16 cellular contexts compared by ENCODE assay signal in the genomic region with DNA sequence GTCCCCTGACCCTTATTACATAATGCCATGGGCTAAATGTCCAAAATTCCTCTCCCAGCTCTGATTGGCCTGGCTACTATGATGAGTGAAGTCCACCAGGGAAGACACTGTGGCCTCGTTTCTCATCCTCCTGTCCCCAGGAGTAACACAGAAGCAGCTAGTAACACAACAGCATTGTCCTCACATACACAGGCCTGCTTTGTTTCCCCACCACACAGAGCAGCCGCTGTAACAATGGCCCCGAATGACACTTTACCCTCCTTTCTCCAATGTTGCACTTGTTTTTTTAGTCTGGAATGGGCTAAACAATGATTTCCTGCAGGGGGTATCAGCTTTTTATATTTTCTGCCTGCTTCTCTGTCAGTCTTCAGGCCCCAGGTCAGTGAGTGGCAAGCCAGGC. TPM values are rescaled to one million over a fixed set of nuclear protein-coding genes. Genes with fewer than 3 reads are reported as not detected.
DNase-seq lines count a peak whose midpoint lies in the region; ATAC-seq and TF ChIP-seq lines count a peak whose summit lies in the region.
"Had no signal": no experiment of that assay in that cellular context is flagged by ENCODE, and none has a peak within 500 bp of the region (broad histone marks: within the 10 kb centered on the region; RNA-seq: fewer than 3 reads in every experiment).

A gene with protein sequence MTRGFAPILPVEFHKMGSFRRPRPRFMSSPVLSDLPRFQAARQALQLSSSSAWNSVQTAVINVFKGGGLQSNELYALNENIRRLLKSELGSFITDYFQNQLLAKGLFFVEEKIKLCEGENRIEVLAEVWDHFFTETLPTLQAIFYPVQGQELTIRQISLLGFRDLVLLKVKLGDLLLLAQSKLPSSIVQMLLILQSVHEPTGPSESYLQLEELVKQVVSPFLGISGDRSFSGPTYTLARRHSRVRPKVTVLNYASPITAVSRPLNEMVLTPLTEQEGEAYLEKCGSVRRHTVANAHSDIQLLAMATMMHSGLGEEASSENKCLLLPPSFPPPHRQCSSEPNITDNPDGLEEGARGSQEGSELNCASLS (plus strand): TSS at position 363 of the 400 bp plus-strand sequence. CDS start 104,834 bp downstream, outside the sequence.

- POLR2A ChIA-PET in activated CD4-positive, alpha-beta T cell treated with anti-CD3 and anti-CD28 coated beads for 36 hours (lab: Charles Lee): no interaction called here
- POLR2A ChIA-PET in RWPE1 (lab: Yijun Ruan, JAX; ENCODE audit: low non-redundant PET): no interaction called here

- H3K27ac Mint-ChIP-seq in activated CD4-positive, alpha-beta T cell treated with anti-CD3 and anti-CD28 coated beads for 36 hours: no peak within 1 kb of the TSS
- no peak within 1 kb of the TSS for H3K27ac Mint-ChIP-seq in stimulated activated memory B cell treated with anti-CD40 and anti-IgM and Interleukin-4, amounts not matched to agents 10 μg/mL and 1 μg/mL and 100 μg/mL, for 72 hours
- H3K27ac Mint-ChIP-seq: activated B cell treated with CpG ODN at 0.5 μM for 24 hours; dendritic cell treated with granulocyte-macrophage colony-stimulating factor and Interleukin-4, amounts not matched to agents 40 ng/mL and 50 ng/mL, for 4 days had no signal

- peaks cover 7% of the 10 kb centered on the region for H3K4me1 Mint-ChIP-seq in activated CD4-positive, alpha-beta T cell treated with anti-CD3 and anti-CD28 coated beads for 36 hours
- H3K4me1 Mint-ChIP-seq in stimulated activated memory B cell treated with anti-CD40 and anti-IgM and Interleukin-4, amounts not matched to agents 10 μg/mL and 1 μg/mL and 100 μg/mL, for 72 hours: peaks cover 6% of the 10 kb centered on the region
- H3K4me1 Mint-ChIP-seq: activated B cell treated with CpG ODN at 0.5 μM for 24 hours had no signal

- no peaks in the 10 kb centered on the region for H3K36me3 ChIP-seq in mucosa of rectum (ENCODE audit: control insufficient read depth in 2 of 2, insufficient read depth in 2 of 2, low read length in 2 of 2)
- no peaks in the 10 kb centered on the region for H3K36me3 ChIP-seq in upper lobe of right lung
- H3K36me3 ChIP-seq: gastrocnemius medialis, MG63 had no signal

- H3K27ac ChIP-seq in mucosa of rectum (ENCODE audit: low read depth in 2 of 2, low read length in 2 of 2) (peak within 1 kb of the TSS; percentile 20 to 62), upper lobe of right lung (no peak within 1 kb of the TSS), RWPE1 (no peak within 1 kb of the TSS)
- H3K27ac ChIP-seq: gastrocnemius medialis had no signal

- no peak for TF ChIP-seq CTCF in upper lobe of right lung (IDR thresholded peaks at IDR 0.05)
- no peak for TF ChIP-seq CTCF in RWPE1 (conservative IDR thresholded peaks at IDR 0.05; ENCODE audit: low read depth)

- no peak within 1 kb of the TSS for H3K4me3 Mint-ChIP-seq in activated CD4-positive, alpha-beta T cell treated with anti-CD3 and anti-CD28 coated beads for 36 hours
- no peak within 1 kb of the TSS for H3K4me3 Mint-ChIP-seq in stimulated activated memory B cell treated with anti-CD40 and anti-IgM and Interleukin-4, amounts not matched to agents 10 μg/mL and 1 μg/mL and 100 μg/mL, for 72 hours
- H3K4me3 Mint-ChIP-seq: activated B cell treated with CpG ODN at 0.5 μM for 24 hours; dendritic cell treated with granulocyte-macrophage colony-stimulating factor and Interleukin-4, amounts not matched to agents 40 ng/mL and 50 ng/mL, for 4 days had no signal

- H3K4me3 ChIP-seq in mucosa of rectum (ENCODE audit: low read length in 2 of 2) (no peak within 1 kb of the TSS), upper lobe of right lung (no peak within 1 kb of the TSS)
- H3K4me3 ChIP-seq: gastrocnemius medialis, MG63 had no signal

- no peaks in the 10 kb centered on the region for H3K27me3 ChIP-seq in mucosa of rectum (ENCODE audit: control insufficient read depth in 2 of 2, insufficient read depth in 2 of 2, low read length in 2 of 2)
- no peaks in the 10 kb centered on the region for H3K27me3 ChIP-seq in upper lobe of right lung
- H3K27me3 ChIP-seq: gastrocnemius medialis, MG63 had no signal

- intact Hi-C loops in activated CD4-positive, alpha-beta T cell treated with anti-CD3 and anti-CD28 coated beads for 36 hours (cut with DNase I, micrococcal nuclease): no loop called here
- intact Hi-C loops in upper lobe of right lung (cut with DNase I): loop anchor here (10.0 kb wide), 1 partner anchor 179 kb away; no protein-coding TSS in a partner anchor

- H3K4me1 ChIP-seq in mucosa of rectum (ENCODE audit: control insufficient read depth in 2 of 2, insufficient read depth in 2 of 2, low read length in 2 of 2) (peaks cover 25 to 27% of the 10 kb centered on the region in 2 donors), upper lobe of right lung (no peaks in the 10 kb centered on the region)

- H3K9ac ChIP-seq in mucosa of rectum (ENCODE audit: low read depth in 1 of 2, low read length in 2 of 2): no peak within 1 kb of the TSS

- CTCF ChIA-PET in activated CD4-positive, alpha-beta T cell treated with anti-CD3 and anti-CD28 coated beads for 36 hours (lab: Charles Lee): interaction anchor here (0.8 to 8.9 kb wide), 3 partner anchors 11 to 198 kb away, joined by 3 to 144 read pairs (median 3); no protein-coding TSS in a partner anchor
- CTCF ChIA-PET in RWPE1 (lab: Yijun Ruan, JAX): interaction anchor here (0.6 to 1.3 kb wide), 4 partner anchors 64 to 311 kb away, joined by 3 to 5 read pairs (median 4); no protein-coding TSS in a partner anchor

- no peaks in the 10 kb centered on the region for H3K36me3 Mint-ChIP-seq in activated CD4-positive, alpha-beta T cell treated with anti-CD3 and anti-CD28 coated beads for 36 hours (ENCODE audit: low read depth)
- no peaks in the 10 kb centered on the region for H3K36me3 Mint-ChIP-seq in stimulated activated memory B cell treated with anti-CD40 and anti-IgM and Interleukin-4, amounts not matched to agents 10 μg/mL and 1 μg/mL and 100 μg/mL, for 72 hours

- no peak for ATAC-seq in activated CD4-positive, alpha-beta T cell treated with anti-CD3 and anti-CD28 coated beads for 36 hours
- ATAC-seq in upper lobe of right lung: no peak
- ATAC-seq in stimulated activated memory B cell treated with anti-CD40 and anti-IgM and Interleukin-4, amounts not matched to agents 10 μg/mL and 1 μg/mL and 100 μg/mL, for 72 hours: no peak
- ATAC-seq: gastrocnemius medialis had no signal

- peaks cover 2% of the 10 kb centered on the region for H3K27me3 Mint-ChIP-seq in activated CD4-positive, alpha-beta T cell treated with anti-CD3 and anti-CD28 coated beads for 36 hours
- peaks cover 16% of the 10 kb centered on the region for H3K27me3 Mint-ChIP-seq in stimulated activated memory B cell treated with anti-CD40 and anti-IgM and Interleukin-4, amounts not matched to agents 10 μg/mL and 1 μg/mL and 100 μg/mL, for 72 hours
- H3K27me3 Mint-ChIP-seq: dendritic cell treated with granulocyte-macrophage colony-stimulating factor and Interleukin-4, amounts not matched to agents 40 ng/mL and 50 ng/mL, for 4 days had no signal

- H3K9me3 Mint-ChIP-seq in activated CD4-positive, alpha-beta T cell treated with anti-CD3 and anti-CD28 coated beads for 36 hours (ENCODE audit: low read depth): no peaks in the 10 kb centered on the region
- H3K9me3 Mint-ChIP-seq in stimulated activated memory B cell treated with anti-CD40 and anti-IgM and Interleukin-4, amounts not matched to agents 10 μg/mL and 1 μg/mL and 100 μg/mL, for 72 hours: no peaks in the 10 kb centered on the region
- H3K9me3 Mint-ChIP-seq: activated B cell treated with CpG ODN at 0.5 μM for 24 hours; dendritic cell treated with granulocyte-macrophage colony-stimulating factor and Interleukin-4, amounts not matched to agents 40 ng/mL and 50 ng/mL, for 4 days had no signal

- no peaks in the 10 kb centered on the region for H3K9me3 ChIP-seq in mucosa of rectum (ENCODE audit: control insufficient read depth in 2 of 2, low read length in 2 of 2)
- H3K9me3 ChIP-seq in upper lobe of right lung: no peaks in the 10 kb centered on the region
- H3K9me3 ChIP-seq: gastrocnemius medialis, MG63 had no signal

- DNase-seq in activated CD4-positive, alpha-beta T cell treated with anti-CD3 and anti-CD28 coated beads for 36 hours: no peak
- no peak for DNase-seq in activated CD4-positive, alpha-beta T cell treated with anti-CD3 and anti-CD28 coated beads, Interleukin-2, amount 50 U/mL, for 48 hours
- DNase-seq in dermis blood vessel endothelial cell (no peak), upper lobe of right lung (no peak), NCI-H1092 (lab: John Stamatoyannopoulos, UW) (no peak), RWPE1 (ENCODE audit: low spot score) (no peak)
- DNase-seq: 8988T; activated B cell treated with CpG ODN at 0.5 μM for 24 hours; DMS53; gastrocnemius medialis; MG63; NCI-H446 treated with DMSO at 0.1 percent for 48 hours; stimulated activated CD8-positive, alpha-beta memory T cell treated with anti-CD3 and anti-CD28 coated beads, Interleukin-4, amount 100 ng/mL, for 48 hours had no signal

RNA-seq across cellular contexts. Expression of the gene that starts here (rescaled TPM):
- 10 to 100 TPM; 23.2 to 28.6 TPM for total RNA-seq in activated CD4-positive, alpha-beta T cell treated with anti-CD3 and anti-CD28 coated beads for 36 hours
- total RNA-seq in dermis blood vessel endothelial cell: 6.0 and 30.3 TPM in 2 replicates
- 24.5 TPM for total RNA-seq in upper lobe of right lung

Comparison
In these comparisons a context has a peak if more than half of its experiments do, and no peak if none do; other contexts are left out.
1. H3K27ac ChIP-seq: peak in mucosa of rectum (2 of 2); none in upper lobe of right lung (single experiment) and RWPE1 (single experiment).